24 cellular contexts compared by ENCODE assay signal in the genomic region with DNA sequence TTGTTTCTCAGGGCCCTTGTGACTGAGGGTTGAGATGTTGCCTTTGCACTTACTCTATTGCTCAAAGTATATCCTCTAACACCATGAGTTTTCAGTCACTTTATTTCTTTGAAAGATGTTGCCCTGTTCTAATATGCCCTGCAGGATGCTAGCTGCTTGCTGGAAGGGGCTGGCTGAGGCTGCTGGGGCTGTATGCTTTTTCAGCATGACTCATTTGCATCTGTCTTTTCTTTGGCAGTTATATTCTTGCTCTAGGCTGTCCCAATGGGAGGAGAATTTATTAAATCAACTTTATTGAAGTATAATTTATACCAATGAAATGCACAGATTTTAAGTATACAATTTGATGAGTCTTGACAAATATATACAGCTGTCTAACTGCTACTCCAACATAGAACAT.
"Had no signal": no experiment of that assay in that cellular context is flagged by ENCODE, and none has a peak within 500 bp of the region (broad histone marks: within the 10 kb centered on the region; RNA-seq: fewer than 3 reads in every experiment).

No MANE protein-coding gene starts in this region.

- H3K27me3 ChIP-seq: dorsolateral prefrontal cortex, esophagus squamous epithelium, heart right ventricle, neutrophil, right lobe of liver, testis, tibial nerve had no signal

- H3K4me1 ChIP-seq: esophagus squamous epithelium, heart right ventricle, psoas muscle, right lobe of liver, testis, tibial nerve had no signal

- DNase-seq: cortex of kidney; dorsolateral prefrontal cortex; effector CD8-positive, alpha-beta T cell; esophagus squamous epithelium; foreskin melanocyte; heart right ventricle; hypothalamus; kidney glomerular epithelial cell; mammary epithelial cell; naive thymus-derived CD4-positive, alpha-beta T cell; nephron progenitor cell; psoas muscle; retina; right lobe of liver; stimulated activated CD4-positive, alpha-beta T cell treated with anti-CD3 and anti-CD28 coated beads, Interleukin-15, amount 100 ng/mL, for 24 hours; stimulated activated CD4-positive, alpha-beta T cell treated with anti-CD3 and anti-CD28 coated beads, Interleukin-1b, Interleukin-23, amount 100 ng/mL, for 48 hours; stimulated activated CD4-positive, alpha-beta T cell treated with anti-CD3 and anti-CD28 coated beads, Interleukin-4, amount 100 ng/mL, for 24 hours; testis had no signal

- H3K4me3 ChIP-seq: dorsolateral prefrontal cortex, esophagus squamous epithelium, heart right ventricle, psoas muscle, right lobe of liver, testis, tibial nerve had no signal

- H3K27ac ChIP-seq: dorsolateral prefrontal cortex, epithelial cell of prostate, esophagus squamous epithelium, heart right ventricle, neutrophil, psoas muscle, right lobe of liver, testis, tibial nerve had no signal

- H3K36me3 ChIP-seq: esophagus squamous epithelium, heart right ventricle, neutrophil, right lobe of liver, tibial nerve had no signal

- ATAC-seq: heart right ventricle; naive thymus-derived CD4-positive, alpha-beta T cell; psoas muscle; right lobe of liver; stimulated activated memory B cell treated with anti-CD40 and anti-IgM and Interleukin-4, amounts not matched to agents 10 μg/mL and 1 μg/mL and 100 μg/mL, for 72 hours had no signal

- FAIRE-seq: endometrium, islet of Langerhans had no signal

- H3K9me3 ChIP-seq: esophagus squamous epithelium, testis had no signal
